In the genomic region with DNA sequence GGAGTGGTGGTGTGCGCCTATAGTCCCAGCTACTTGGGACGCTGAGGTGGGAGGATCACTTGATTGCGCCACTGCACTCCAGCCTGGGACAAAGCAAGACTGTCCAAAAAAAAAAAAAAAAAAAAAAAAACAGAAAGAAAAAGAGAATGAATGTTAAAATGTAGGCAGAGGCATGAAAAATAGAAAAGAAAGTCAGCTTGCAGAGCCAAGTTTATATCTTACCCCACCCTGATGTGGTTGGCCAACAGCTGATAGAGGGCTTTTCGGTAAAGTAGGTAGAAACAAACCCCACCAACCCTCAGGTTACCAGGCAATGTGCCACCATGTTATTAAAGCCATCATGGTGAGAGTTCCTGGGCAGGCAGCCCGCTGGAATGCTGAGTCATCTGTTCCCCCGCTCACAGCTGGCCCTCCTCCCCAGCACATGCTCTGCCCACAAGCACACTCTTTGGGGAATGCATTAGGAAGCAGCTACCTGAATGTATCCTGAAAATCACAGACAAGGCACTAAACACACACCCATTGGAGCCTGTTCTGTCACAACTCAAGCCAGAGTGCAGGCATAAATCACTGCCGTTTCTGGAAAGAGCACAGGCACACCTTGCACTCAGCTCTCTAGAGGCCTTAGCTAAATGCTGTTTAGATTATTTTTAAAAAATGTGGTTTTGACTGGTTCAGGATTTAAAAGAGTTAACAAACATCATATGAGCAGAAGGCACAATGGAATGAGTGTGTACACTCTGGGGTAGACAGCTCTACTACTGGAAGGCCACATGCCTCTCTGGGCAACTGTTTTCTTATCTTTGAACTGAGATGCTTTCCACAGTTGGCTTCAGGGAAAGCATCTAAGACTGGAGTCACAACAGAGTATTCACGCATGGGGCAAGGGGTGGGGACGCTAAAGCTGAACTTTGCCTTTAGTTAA, we compare ENCODE assay signal across 7 cellular contexts.
DNase-seq lines count a peak whose midpoint lies in the region; ATAC-seq, FAIRE-seq and TF ChIP-seq lines count a peak whose summit lies in the region.

No MANE protein-coding gene starts in this region.

- H3K27ac Mint-ChIP-seq in activated naive CD4-positive, alpha-beta T cell treated with anti-CD3 and anti-CD28 coated beads, Interleukin-2, amount 50 U/mL, for 72 hours = peak overlapping the region in 1 of 2 donors; percentile 56

- in situ Hi-C loops in T47D (cut with HindIII; ENCODE audit: low pct_unique_long_range_greater_than_20kb, low sequenced_read_pairs) = no loop called here

- DNase-seq in H54 (ENCODE audit: insufficient read length, low spot score) = peak; percentile 50
- peak; percentile 77 for DNase-seq in NCI-H2227 (lab: John Stamatoyannopoulos, UW; ENCODE audit: unreplicated experiment)
- DNase-seq in T47D (ENCODE audit: low read depth in 1 of 2, low spot score in 1 of 2) = peak; percentile 23 to 82
- DNase-seq in iPS-NIHi11 (ENCODE audit: low spot score) = peak; percentile 79
- no peak for DNase-seq in activated naive CD4-positive, alpha-beta T cell treated with anti-CD3 and anti-CD28 coated beads, Interleukin-2, amount 50 U/mL, for 72 hours (ENCODE audit: low spot score in 2 of 2)

- no peak overlapping the region for H3K4me3 ChIP-seq in skin epidermis

- ATAC-seq in activated naive CD4-positive, alpha-beta T cell treated with anti-CD3 and anti-CD28 coated beads, Interleukin-2, amount 50 U/mL, for 72 hours = no peak
- no peak for ATAC-seq in HG03045 (IDR thresholded peaks at IDR 0.05; ENCODE audit: unreplicated experiment)

- H3K36me3 Mint-ChIP-seq in activated naive CD4-positive, alpha-beta T cell treated with anti-CD3 and anti-CD28 coated beads, Interleukin-2, amount 50 U/mL, for 72 hours = peaks cover 0 to 5% of the 10 kb centered on the region in 2 donors

- no peak for TF ChIP-seq POLR2A in H54 (IDR thresholded peaks at IDR 0.05; ENCODE audit: low read depth, low read length)

- no peaks in the 10 kb centered on the region for H3K9me3 Mint-ChIP-seq in activated naive CD4-positive, alpha-beta T cell treated with anti-CD3 and anti-CD28 coated beads, Interleukin-2, amount 50 U/mL, for 72 hours

- FAIRE-seq in H54 (lab: Jason Lieb, UNC) = peak; percentile 96

- H3K27ac ChIP-seq in skin epidermis = peak overlapping the region in 20 of 21 experiments; percentile 9 to 79 (median 64)

Comparison
In these comparisons a context has a peak if more than half of its experiments do, and no peak if none do; other contexts are left out.
1. DNase-seq: peak in H54 (single experiment), NCI-H2227 (single experiment), T47D (2 of 2) and iPS-NIHi11 (single experiment); none in activated naive CD4-positive, alpha-beta T cell treated with anti-CD3 and anti-CD28 coated beads, Interleukin-2, amount 50 U/mL, for 72 hours (0 of 2).